ENCODE assay signal across 10 cellular contexts in genomic region chr9:94034511-94034910, GRCh38.
"Had no signal": no experiment of that assay in that cellular context is flagged by ENCODE, and none has a peak within 500 bp of the region (broad histone marks: within the 10 kb centered on the region; RNA-seq: fewer than 3 reads in every experiment).

No MANE protein-coding gene starts in this region.

- DNase-seq: GM23248, GOT3, H7, H9, HCEC 1CT, HFFc6 had no signal

- H2AFZ ChIP-seq: GM23248, GM23338 had no signal

- H3K36me3 ChIP-seq: HAP-1 had no signal

- FAIRE-seq: H1 had no signal

- H3K4me2 ChIP-seq: GM23338 had no signal

- H3K4me3 ChIP-seq: GM23248, GM23338, HAP-1 had no signal

- ATAC-seq: GM23338, HCT116 had no signal

- H3K9ac ChIP-seq: GM23248 had no signal

- H3K27ac ChIP-seq: GM23248 had no signal
